ENCODE assay signal across 22 cellular contexts in genomic region chr2:109295781-109296117, GRCh38.
"Had no signal": no experiment of that assay in that cellular context is flagged by ENCODE, and none has a peak within 500 bp of the region (broad histone marks: within the 10 kb centered on the region; RNA-seq: fewer than 3 reads in every experiment).

No MANE protein-coding gene starts in this region.

- H3K27me3 ChIP-seq: ovary, vagina had no signal

- H3K9me3 ChIP-seq: ovary, prostate gland, thoracic aorta, vagina had no signal

- H3K9me3 Mint-ChIP-seq: activated naive CD4-positive, alpha-beta T cell treated with anti-CD3 and anti-CD28 coated beads for 36 hours; activated naive CD8-positive, alpha-beta T cell treated with anti-CD3 and anti-CD28 coated beads, Interleukin-2, amount 50 U/mL, for 24 hours; dendritic cell treated with granulocyte-macrophage colony-stimulating factor and Interleukin-4, amounts not matched to agents 40 ng/mL and 50 ng/mL, for 4 days; natural killer cell; type B pancreatic cell had no signal

- FAIRE-seq: endothelial cell of umbilical vein, frontal cortex, TTC549 had no signal

- H3K36me3 ChIP-seq: cardiac muscle cell, left ventricle myocardium inferior, ovary, prostate gland, thoracic aorta, vagina had no signal

- H3K4me3 ChIP-seq: cardiac muscle cell, left ventricle myocardium inferior, ovary, prostate gland, thoracic aorta, vagina had no signal

- H3K4me1 ChIP-seq: prostate gland, vagina had no signal

- H3K36me3 Mint-ChIP-seq: natural killer cell, type B pancreatic cell had no signal

- H3K27ac Mint-ChIP-seq: activated naive CD4-positive, alpha-beta T cell treated with anti-CD3 and anti-CD28 coated beads for 36 hours; activated naive CD8-positive, alpha-beta T cell treated with anti-CD3 and anti-CD28 coated beads, Interleukin-2, amount 50 U/mL, for 24 hours; dendritic cell treated with granulocyte-macrophage colony-stimulating factor and Interleukin-4, amounts not matched to agents 40 ng/mL and 50 ng/mL, for 4 days; natural killer cell; type B pancreatic cell had no signal

- H3K27me3 Mint-ChIP-seq: activated naive CD8-positive, alpha-beta T cell treated with anti-CD3 and anti-CD28 coated beads, Interleukin-2, amount 50 U/mL, for 24 hours; type B pancreatic cell had no signal

- ATAC-seq: activated naive CD8-positive, alpha-beta T cell treated with anti-CD3 and anti-CD28 coated beads, Interleukin-2, amount 50 U/mL, for 24 hours; esophagus mucosa; natural killer cell had no signal

- H3K4me3 Mint-ChIP-seq: activated naive CD4-positive, alpha-beta T cell treated with anti-CD3 and anti-CD28 coated beads for 36 hours; activated naive CD8-positive, alpha-beta T cell treated with anti-CD3 and anti-CD28 coated beads, Interleukin-2, amount 50 U/mL, for 24 hours; dendritic cell treated with granulocyte-macrophage colony-stimulating factor and Interleukin-4, amounts not matched to agents 40 ng/mL and 50 ng/mL, for 4 days; natural killer cell; type B pancreatic cell had no signal

- H3K27ac ChIP-seq: cardiac muscle cell, left ventricle myocardium inferior, ovary, prostate gland, thoracic aorta, vagina had no signal

- DNase-seq: activated naive CD4-positive, alpha-beta T cell treated with anti-CD3 and anti-CD28 coated beads for 36 hours; activated naive CD8-positive, alpha-beta T cell treated with anti-CD3 and anti-CD28 coated beads, Interleukin-2, amount 50 U/mL, for 24 hours; activated T-cell treated with anti-CD3 and anti-CD28 coated beads, Interleukin-2, amount 50 U/mL, for 48 hours; effector CD8-positive, alpha-beta T cell; glutamatergic neuron; hippocampal formation; left ventricle myocardium inferior; midbrain; natural killer cell; ovary; stimulated activated CD4-positive, alpha-beta T cell treated with anti-CD3 and anti-CD28 coated beads, Interleukin-4, amount 100 ng/mL, for 24 hours; stimulated activated naive CD4-positive, alpha-beta T cell treated with Interleukin-2 at 50 U/mL for 16 hours had no signal
